19 cellular contexts compared by ENCODE assay signal in the genomic region with DNA sequence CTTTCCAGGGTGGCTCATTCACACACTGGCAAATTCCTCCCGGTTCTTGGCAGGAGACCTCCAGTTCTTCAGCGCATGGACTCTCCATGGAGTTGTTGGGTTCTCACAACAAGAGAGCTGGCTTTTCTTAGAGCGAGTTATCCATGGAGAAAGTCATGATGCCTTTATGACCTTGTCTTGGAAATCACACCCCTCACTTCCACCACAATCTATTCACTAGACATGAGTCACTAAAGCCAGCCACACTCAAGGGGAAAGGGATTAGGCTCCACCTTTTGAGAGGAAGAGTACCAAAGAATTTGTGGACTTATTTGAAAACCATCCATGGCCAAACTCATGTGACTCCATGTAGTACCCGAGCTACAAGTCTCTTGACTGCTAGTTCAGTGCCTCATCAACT.
"Had no signal": no experiment of that assay in that cellular context is flagged by ENCODE, and none has a peak within 500 bp of the region (broad histone marks: within the 10 kb centered on the region; RNA-seq: fewer than 3 reads in every experiment).

No MANE protein-coding gene starts in this region.

- H3K4me3 ChIP-seq: ascending aorta, lung, prostate gland, suprapubic skin, upper lobe of left lung had no signal

- H3K27ac ChIP-seq: ascending aorta, epithelial cell of prostate, prostate gland, suprapubic skin, upper lobe of left lung had no signal

- DNase-seq: activated CD4-positive, alpha-beta memory T cell treated with anti-CD3 and anti-CD28 coated beads, Interleukin-2, amount 10 ng/mL, durations not matched to agents 7 days and 5 days; activated naive CD4-positive, alpha-beta T cell; activated T-cell treated with anti-CD3 and anti-CD28 coated beads, Interleukin-2, amount 50 U/mL, for 72 hours; effector memory CD4-positive, alpha-beta T cell; left cardiac atrium; naive B cell; stimulated activated CD4-positive, alpha-beta T cell treated with anti-CD3 and anti-CD28 coated beads, Interleukin-2, amount 100 ng/mL, for 24 hours; stimulated activated naive CD4-positive, alpha-beta T cell treated with Interleukin-2 at 50 U/mL for 16 hours; T-helper 17 cell; upper lobe of left lung had no signal

- ATAC-seq: activated CD4-positive, CD25-positive, alpha-beta regulatory T cell treated with anti-CD3 and anti-CD28 coated beads, Interleukin-2, amount 50 U/mL, for 24 hours; activated T-cell treated with anti-CD3 and anti-CD28 coated beads, Interleukin-2, amount 50 U/mL, for 72 hours; left cardiac atrium; sciatic nerve; SK-N-SH treated with all-trans-retinoic acid at 6 μM for 48 hours; T-helper 17 cell had no signal

- H3K27me3 ChIP-seq: ascending aorta, neutrophil, suprapubic skin, upper lobe of left lung had no signal

- H3K9me3 ChIP-seq: ascending aorta, neutrophil, prostate gland, suprapubic skin, upper lobe of left lung had no signal

- H3K36me3 ChIP-seq: ascending aorta, neutrophil, prostate gland, suprapubic skin, upper lobe of left lung had no signal
